1 cellular context compared by ENCODE assay signal in the genomic region with DNA sequence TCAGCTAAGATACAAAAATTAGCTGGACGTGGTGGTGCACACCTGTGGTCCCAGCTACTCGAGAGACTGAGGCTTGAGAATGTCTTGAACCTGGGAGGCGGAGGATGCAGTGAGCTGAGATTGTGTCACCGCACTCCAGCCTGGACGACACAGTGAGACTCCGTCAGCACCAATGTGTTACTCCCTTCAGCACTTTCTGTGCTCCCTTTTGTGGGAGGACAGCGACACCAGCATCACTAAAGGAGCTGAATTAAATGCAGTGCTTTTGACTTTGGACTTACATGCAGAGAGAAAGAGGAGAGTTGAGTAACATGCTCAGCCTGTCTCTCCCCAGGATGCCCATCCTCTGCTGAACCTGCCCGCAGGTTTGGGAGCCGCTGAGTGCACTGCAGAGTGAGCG.
TF ChIP-seq lines count a peak whose summit lies in the region.

No MANE protein-coding gene starts in this region.

TF ChIP-seq in K562, 482 proteins besides CTCF, POLR2A, EP300 and RAD21:
- TF ChIP-seq, protein P1, sequence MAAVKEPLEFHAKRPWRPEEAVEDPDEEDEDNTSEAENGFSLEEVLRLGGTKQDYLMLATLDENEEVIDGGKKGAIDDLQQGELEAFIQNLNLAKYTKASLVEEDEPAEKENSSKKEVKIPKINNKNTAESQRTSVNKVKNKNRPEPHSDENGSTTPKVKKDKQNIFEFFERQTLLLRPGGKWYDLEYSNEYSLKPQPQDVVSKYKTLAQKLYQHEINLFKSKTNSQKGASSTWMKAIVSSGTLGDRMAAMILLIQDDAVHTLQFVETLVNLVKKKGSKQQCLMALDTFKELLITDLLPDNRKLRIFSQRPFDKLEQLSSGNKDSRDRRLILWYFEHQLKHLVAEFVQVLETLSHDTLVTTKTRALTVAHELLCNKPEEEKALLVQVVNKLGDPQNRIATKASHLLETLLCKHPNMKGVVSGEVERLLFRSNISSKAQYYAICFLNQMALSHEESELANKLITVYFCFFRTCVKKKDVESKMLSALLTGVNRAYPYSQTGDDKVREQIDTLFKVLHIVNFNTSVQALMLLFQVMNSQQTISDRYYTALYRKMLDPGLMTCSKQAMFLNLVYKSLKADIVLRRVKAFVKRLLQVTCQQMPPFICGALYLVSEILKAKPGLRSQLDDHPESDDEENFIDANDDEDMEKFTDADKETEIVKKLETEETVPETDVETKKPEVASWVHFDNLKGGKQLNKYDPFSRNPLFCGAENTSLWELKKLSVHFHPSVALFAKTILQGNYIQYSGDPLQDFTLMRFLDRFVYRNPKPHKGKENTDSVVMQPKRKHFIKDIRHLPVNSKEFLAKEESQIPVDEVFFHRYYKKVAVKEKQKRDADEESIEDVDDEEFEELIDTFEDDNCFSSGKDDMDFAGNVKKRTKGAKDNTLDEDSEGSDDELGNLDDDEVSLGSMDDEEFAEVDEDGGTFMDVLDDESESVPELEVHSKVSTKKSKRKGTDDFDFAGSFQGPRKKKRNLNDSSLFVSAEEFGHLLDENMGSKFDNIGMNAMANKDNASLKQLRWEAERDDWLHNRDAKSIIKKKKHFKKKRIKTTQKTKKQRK (IDR thresholded peaks at IDR 0.05; ENCODE audit: borderline replicate concordance, low read depth, low read length), result no peak
- TF ChIP-seq PHTF2 (CRISPR knock-in tag; IDR thresholded peaks at IDR 0.05) (no peak), SAP30 (IDR thresholded peaks at IDR 0.05; ENCODE audit: borderline replicate concordance, insufficient read depth, low read depth, low read length, poor library complexity, severe bottlenecking) (no peak), GTF2A2 (tag; IDR thresholded peaks at IDR 0.05) (no peak), MCM2 (IDR thresholded peaks at IDR 0.05; ENCODE audit: low read depth) (no peak), PML (IDR thresholded peaks at IDR 0.05; ENCODE audit: low read length) (no peak)
- TF ChIP-seq, protein P2, sequence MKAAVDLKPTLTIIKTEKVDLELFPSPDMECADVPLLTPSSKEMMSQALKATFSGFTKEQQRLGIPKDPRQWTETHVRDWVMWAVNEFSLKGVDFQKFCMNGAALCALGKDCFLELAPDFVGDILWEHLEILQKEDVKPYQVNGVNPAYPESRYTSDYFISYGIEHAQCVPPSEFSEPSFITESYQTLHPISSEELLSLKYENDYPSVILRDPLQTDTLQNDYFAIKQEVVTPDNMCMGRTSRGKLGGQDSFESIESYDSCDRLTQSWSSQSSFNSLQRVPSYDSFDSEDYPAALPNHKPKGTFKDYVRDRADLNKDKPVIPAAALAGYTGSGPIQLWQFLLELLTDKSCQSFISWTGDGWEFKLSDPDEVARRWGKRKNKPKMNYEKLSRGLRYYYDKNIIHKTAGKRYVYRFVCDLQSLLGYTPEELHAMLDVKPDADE (conservative IDR thresholded peaks at IDR 0.05; ENCODE audit: control insufficient read depth, low read depth, low read length), result no peak
- TF ChIP-seq, protein P3, sequence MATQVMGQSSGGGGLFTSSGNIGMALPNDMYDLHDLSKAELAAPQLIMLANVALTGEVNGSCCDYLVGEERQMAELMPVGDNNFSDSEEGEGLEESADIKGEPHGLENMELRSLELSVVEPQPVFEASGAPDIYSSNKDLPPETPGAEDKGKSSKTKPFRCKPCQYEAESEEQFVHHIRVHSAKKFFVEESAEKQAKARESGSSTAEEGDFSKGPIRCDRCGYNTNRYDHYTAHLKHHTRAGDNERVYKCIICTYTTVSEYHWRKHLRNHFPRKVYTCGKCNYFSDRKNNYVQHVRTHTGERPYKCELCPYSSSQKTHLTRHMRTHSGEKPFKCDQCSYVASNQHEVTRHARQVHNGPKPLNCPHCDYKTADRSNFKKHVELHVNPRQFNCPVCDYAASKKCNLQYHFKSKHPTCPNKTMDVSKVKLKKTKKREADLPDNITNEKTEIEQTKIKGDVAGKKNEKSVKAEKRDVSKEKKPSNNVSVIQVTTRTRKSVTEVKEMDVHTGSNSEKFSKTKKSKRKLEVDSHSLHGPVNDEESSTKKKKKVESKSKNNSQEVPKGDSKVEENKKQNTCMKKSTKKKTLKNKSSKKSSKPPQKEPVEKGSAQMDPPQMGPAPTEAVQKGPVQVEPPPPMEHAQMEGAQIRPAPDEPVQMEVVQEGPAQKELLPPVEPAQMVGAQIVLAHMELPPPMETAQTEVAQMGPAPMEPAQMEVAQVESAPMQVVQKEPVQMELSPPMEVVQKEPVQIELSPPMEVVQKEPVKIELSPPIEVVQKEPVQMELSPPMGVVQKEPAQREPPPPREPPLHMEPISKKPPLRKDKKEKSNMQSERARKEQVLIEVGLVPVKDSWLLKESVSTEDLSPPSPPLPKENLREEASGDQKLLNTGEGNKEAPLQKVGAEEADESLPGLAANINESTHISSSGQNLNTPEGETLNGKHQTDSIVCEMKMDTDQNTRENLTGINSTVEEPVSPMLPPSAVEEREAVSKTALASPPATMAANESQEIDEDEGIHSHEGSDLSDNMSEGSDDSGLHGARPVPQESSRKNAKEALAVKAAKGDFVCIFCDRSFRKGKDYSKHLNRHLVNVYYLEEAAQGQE (CRISPR knock-in tag; IDR thresholded peaks at IDR 0.05; ENCODE audit: low read depth), result no peak
TF ChIP-seq in K562: peak in this region for 0.
